1 cellular context compared by ENCODE assay signal in the genomic region with DNA sequence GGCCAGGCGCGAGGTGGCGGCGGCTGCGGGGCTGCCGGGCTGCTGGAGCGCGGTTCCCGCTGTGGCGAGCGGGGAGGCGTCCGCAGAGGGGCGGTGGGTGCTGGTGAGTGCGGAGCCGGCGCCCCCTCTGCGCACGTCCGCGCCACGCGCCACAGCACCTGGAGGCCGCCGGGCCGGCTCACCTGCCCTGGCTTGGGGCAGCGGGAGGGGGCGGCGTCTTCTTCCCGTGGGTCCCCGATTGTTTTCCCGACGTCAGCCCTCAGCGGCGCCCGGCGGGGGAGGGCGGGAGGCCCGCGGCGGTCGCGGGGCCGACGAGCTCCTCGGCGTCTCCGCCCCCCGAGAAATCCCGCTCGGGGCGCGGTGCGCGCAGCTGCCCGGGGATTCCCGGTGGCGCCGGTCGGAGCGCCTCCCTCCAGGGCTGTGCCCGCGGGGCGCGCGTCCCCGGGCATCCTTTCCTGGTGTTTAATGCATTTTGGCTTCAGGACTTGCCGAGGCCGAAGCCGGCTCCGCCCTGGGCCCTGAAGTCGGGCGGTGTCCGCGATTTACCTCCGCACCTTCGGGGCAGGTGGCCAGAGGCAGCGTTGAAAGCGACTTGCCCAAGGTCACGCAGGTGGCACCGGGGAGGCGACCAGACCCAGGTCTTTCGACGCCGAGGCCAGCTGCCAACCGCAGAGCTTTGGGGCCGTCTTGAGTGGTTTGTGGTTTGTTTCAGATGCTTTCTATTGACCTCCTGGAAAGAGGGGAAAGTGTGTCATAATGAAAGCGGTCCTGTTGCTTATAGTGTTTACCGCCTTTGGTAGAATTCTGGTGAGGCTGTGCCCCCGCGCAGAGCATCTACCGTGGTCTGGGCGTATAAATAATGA.
TF ChIP-seq lines count a peak whose summit lies in the region.

No MANE protein-coding gene starts in this region.

TF ChIP-seq in HepG2, 621 proteins besides CTCF, POLR2A, EP300 and RAD21 (continued from another document and continues in another):
- TF ChIP-seq, protein P1, sequence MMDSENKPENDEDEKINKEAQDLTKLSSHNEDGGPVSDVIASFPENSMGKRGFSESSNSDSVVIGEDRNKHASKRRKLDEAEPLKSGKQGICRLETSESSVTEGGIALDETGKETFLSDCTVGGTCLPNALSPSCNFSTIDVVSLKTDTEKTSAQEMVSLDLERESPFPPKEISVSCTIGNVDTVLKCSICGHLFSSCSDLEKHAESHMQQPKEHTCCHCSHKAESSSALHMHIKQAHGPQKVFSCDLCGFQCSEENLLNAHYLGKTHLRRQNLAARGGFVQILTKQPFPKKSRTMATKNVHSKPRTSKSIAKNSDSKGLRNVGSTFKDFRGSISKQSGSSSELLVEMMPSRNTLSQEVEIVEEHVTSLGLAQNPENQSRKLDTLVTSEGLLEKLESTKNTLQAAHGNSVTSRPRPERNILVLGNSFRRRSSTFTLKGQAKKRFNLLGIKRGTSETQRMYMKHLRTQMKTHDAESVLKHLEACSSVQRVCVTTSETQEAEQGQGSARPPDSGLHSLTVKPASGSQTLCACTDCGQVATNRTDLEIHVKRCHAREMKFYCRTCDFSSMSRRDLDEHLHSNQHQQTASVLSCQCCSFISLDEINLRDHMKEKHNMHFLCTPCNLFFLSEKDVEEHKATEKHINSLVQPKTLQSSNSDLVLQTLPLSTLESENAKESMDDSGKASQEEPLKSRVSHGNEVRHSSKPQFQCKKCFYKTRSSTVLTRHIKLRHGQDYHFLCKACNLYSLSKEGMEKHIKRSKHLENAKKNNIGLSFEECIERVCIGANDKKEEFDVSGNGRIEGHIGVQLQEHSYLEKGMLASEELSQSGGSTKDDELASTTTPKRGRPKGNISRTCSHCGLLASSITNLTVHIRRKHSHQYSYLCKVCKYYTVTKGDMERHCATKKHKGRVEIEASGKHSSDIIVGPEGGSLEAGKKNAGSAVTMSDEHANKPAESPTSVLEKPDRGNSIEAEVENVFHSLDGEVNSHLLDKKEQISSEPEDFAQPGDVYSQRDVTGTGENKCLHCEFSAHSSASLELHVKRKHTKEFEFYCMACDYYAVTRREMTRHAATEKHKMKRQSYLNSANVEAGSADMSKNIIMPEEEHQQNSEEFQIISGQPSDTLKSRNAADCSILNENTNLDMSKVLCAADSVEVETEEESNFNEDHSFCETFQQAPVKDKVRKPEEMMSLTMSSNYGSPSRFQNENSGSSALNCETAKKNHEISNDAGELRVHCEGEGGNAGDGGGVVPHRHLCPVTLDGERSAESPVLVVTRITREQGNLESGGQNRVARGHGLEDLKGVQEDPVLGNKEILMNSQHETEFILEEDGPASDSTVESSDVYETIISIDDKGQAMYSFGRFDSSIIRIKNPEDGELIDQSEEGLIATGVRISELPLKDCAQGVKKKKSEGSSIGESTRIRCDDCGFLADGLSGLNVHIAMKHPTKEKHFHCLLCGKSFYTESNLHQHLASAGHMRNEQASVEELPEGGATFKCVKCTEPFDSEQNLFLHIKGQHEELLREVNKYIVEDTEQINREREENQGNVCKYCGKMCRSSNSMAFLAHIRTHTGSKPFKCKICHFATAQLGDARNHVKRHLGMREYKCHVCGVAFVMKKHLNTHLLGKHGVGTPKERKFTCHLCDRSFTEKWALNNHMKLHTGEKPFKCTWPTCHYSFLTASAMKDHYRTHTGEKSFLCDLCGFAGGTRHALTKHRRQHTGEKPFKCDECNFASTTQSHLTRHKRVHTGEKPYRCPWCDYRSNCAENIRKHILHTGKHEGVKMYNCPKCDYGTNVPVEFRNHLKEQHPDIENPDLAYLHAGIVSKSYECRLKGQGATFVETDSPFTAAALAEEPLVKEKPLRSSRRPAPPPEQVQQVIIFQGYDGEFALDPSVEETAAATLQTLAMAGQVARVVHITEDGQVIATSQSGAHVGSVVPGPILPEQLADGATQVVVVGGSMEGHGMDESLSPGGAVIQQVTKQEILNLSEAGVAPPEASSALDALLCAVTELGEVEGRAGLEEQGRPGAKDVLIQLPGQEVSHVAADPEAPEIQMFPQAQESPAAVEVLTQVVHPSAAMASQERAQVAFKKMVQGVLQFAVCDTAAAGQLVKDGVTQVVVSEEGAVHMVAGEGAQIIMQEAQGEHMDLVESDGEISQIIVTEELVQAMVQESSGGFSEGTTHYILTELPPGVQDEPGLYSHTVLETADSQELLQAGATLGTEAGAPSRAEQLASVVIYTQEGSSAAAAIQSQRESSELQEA (CRISPR knock-in tag; IDR thresholded peaks at IDR 0.05; ENCODE audit: not compliant biosample characterization) = peak; percentile 76
- TF ChIP-seq, protein P2, sequence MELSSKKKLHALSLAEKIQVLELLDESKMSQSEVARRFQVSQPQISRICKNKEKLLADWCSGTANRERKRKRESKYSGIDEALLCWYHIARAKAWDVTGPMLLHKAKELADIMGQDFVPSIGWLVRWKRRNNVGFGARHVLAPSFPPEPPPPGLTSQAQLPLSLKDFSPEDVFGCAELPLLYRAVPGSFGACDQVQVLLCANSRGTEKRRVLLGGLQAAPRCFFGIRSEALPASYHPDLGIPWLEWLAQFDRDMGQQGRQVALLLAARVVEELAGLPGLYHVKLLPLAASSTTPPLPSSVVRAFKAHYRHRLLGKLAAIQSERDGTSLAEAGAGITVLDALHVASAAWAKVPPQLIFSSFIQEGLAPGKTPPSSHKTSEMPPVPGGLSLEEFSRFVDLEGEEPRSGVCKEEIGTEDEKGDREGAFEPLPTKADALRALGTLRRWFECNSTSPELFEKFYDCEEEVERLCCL (CRISPR knock-in tag; IDR thresholded peaks at IDR 0.05; ENCODE audit: borderline replicate concordance) = no peak
- no peak for TF ChIP-seq ZBTB7B (CRISPR knock-in tag; IDR thresholded peaks at IDR 0.05)
- no peak for TF ChIP-seq ZNF382 (CRISPR knock-in tag; IDR thresholded peaks at IDR 0.05; ENCODE audit: borderline replicate concordance)
- TF ChIP-seq ESRRA (CRISPR knock-in tag; IDR thresholded peaks at IDR 0.05; ENCODE audit: low read depth) = no peak
- no peak for TF ChIP-seq HHEX (CRISPR knock-in tag; IDR thresholded peaks at IDR 0.05)
- no peak for TF ChIP-seq ZNF850 (CRISPR knock-in tag; conservative IDR thresholded peaks at IDR 0.05)
- TF ChIP-seq SMAD3 (CRISPR knock-in tag; IDR thresholded peaks at IDR 0.05) = no peak
- TF ChIP-seq, protein P3, sequence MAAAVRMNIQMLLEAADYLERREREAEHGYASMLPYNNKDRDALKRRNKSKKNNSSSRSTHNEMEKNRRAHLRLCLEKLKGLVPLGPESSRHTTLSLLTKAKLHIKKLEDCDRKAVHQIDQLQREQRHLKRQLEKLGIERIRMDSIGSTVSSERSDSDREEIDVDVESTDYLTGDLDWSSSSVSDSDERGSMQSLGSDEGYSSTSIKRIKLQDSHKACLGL (CRISPR knock-in tag; IDR thresholded peaks at IDR 0.05) = 0 out of 2 replicates have a peak, but pooled peaks have one; percentile 4
- TF ChIP-seq EEA1 (CRISPR knock-in tag; IDR thresholded peaks at IDR 0.05; ENCODE audit: borderline replicate concordance) = no peak
- TF ChIP-seq, protein P4, sequence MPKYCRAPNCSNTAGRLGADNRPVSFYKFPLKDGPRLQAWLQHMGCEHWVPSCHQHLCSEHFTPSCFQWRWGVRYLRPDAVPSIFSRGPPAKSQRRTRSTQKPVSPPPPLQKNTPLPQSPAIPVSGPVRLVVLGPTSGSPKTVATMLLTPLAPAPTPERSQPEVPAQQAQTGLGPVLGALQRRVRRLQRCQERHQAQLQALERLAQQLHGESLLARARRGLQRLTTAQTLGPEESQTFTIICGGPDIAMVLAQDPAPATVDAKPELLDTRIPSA (CRISPR knock-in tag; IDR thresholded peaks at IDR 0.05; ENCODE audit: borderline replicate concordance) = no peak
- TF ChIP-seq CENPT (CRISPR knock-in tag; IDR thresholded peaks at IDR 0.05; ENCODE audit: low read depth) = no peak
- TF ChIP-seq ZNF672 (CRISPR knock-in tag; IDR thresholded peaks at IDR 0.05) = no peak
- TF ChIP-seq, protein P5, sequence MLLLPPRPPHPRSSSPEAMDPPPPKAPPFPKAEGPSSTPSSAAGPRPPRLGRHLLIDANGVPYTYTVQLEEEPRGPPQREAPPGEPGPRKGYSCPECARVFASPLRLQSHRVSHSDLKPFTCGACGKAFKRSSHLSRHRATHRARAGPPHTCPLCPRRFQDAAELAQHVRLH (CRISPR knock-in tag; IDR thresholded peaks at IDR 0.05; ENCODE audit: borderline replicate concordance, low read depth) = no peak
- TF ChIP-seq RFX5 (IDR thresholded peaks at IDR 0.05; ENCODE audit: low read depth, low read length) = no peak
- TF ChIP-seq POLR2AphosphoS2 (IDR thresholded peaks at IDR 0.05; ENCODE audit: low read depth, low read length) = no peak
- no peak; the same call in 1 of the 2 replicates for TF ChIP-seq RORA (CRISPR knock-in tag; IDR thresholded peaks at IDR 0.05)
- TF ChIP-seq FOXA3 (CRISPR knock-in tag; IDR thresholded peaks at IDR 0.05) = no peak
- no peak for TF ChIP-seq HOXD1 (CRISPR knock-in tag; IDR thresholded peaks at IDR 0.05)
- TF ChIP-seq REPIN1 (CRISPR knock-in tag; IDR thresholded peaks at IDR 0.05; ENCODE audit: borderline replicate concordance, low read depth) = 0 out of 2 replicates have a peak, but pooled peaks have one; percentile 32
- TF ChIP-seq NKX3-1 (CRISPR knock-in tag; IDR thresholded peaks at IDR 0.05) = no peak
- no peak for TF ChIP-seq SATB2 (CRISPR knock-in tag; IDR thresholded peaks at IDR 0.05)
- TF ChIP-seq, protein P6, sequence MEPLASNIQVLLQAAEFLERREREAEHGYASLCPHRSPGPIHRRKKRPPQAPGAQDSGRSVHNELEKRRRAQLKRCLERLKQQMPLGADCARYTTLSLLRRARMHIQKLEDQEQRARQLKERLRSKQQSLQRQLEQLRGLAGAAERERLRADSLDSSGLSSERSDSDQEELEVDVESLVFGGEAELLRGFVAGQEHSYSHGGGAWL (CRISPR knock-in tag; IDR thresholded peaks at IDR 0.05) = 0 out of 2 replicates have a peak, but pooled peaks have one; percentile 34
- no peak for TF ChIP-seq ZSCAN30 (CRISPR knock-in tag; IDR thresholded peaks at IDR 0.05)
- TF ChIP-seq IKZF1 (IDR thresholded peaks at IDR 0.05) = no peak
- TF ChIP-seq, protein P7, sequence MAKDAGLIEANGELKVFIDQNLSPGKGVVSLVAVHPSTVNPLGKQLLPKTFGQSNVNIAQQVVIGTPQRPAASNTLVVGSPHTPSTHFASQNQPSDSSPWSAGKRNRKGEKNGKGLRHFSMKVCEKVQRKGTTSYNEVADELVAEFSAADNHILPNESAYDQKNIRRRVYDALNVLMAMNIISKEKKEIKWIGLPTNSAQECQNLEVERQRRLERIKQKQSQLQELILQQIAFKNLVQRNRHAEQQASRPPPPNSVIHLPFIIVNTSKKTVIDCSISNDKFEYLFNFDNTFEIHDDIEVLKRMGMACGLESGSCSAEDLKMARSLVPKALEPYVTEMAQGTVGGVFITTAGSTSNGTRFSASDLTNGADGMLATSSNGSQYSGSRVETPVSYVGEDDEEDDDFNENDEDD (CRISPR knock-in tag; IDR thresholded peaks at IDR 0.05; ENCODE audit: borderline replicate concordance) = no peak
- no peak for TF ChIP-seq ZNF264 (CRISPR knock-in tag; IDR thresholded peaks at IDR 0.05)
- peak; percentile 9; the same call in 1 of the 2 replicates for TF ChIP-seq NR2C2 (CRISPR knock-in tag; IDR thresholded peaks at IDR 0.05; ENCODE audit: borderline replicate concordance)
- TF ChIP-seq, protein P8, sequence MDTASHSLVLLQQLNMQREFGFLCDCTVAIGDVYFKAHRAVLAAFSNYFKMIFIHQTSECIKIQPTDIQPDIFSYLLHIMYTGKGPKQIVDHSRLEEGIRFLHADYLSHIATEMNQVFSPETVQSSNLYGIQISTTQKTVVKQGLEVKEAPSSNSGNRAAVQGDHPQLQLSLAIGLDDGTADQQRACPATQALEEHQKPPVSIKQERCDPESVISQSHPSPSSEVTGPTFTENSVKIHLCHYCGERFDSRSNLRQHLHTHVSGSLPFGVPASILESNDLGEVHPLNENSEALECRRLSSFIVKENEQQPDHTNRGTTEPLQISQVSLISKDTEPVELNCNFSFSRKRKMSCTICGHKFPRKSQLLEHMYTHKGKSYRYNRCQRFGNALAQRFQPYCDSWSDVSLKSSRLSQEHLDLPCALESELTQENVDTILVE (CRISPR knock-in tag; IDR thresholded peaks at IDR 0.05) = no peak
- TF ChIP-seq SNRNP70 (IDR thresholded peaks at IDR 0.05; ENCODE audit: low read depth, low read length) = no peak
- no peak for TF ChIP-seq GABPA (IDR thresholded peaks at IDR 0.05; ENCODE audit: low read depth, low read length)
- no peak for TF ChIP-seq GABPA (CRISPR knock-in tag; IDR thresholded peaks at IDR 0.05; ENCODE audit: low read depth)
- TF ChIP-seq, protein P9, sequence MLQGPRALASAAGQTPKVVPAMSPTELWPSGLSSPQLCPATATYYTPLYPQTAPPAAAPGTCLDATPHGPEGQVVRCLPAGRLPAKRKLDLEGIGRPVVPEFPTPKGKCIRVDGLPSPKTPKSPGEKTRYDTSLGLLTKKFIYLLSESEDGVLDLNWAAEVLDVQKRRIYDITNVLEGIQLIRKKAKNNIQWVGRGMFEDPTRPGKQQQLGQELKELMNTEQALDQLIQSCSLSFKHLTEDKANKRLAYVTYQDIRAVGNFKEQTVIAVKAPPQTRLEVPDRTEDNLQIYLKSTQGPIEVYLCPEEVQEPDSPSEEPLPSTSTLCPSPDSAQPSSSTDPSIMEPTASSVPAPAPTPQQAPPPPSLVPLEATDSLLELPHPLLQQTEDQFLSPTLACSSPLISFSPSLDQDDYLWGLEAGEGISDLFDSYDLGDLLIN (CRISPR knock-in tag; IDR thresholded peaks at IDR 0.05; ENCODE audit: borderline replicate concordance) = no peak
- TF ChIP-seq, protein P10, sequence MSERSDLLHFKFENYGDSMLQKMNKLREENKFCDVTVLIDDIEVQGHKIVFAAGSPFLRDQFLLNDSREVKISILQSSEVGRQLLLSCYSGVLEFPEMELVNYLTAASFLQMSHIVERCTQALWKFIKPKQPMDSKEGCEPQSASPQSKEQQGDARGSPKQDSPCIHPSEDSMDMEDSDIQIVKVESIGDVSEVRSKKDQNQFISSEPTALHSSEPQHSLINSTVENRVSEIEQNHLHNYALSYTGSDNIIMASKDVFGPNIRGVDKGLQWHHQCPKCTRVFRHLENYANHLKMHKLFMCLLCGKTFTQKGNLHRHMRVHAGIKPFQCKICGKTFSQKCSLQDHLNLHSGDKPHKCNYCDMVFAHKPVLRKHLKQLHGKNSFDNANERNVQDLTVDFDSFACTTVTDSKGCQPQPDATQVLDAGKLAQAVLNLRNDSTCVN (CRISPR knock-in tag; IDR thresholded peaks at IDR 0.05; ENCODE audit: borderline replicate concordance) = no peak
- no peak for TF ChIP-seq HNRNPH1 (optimal IDR thresholded peaks at IDR 0.05; ENCODE audit: low read depth, low read length)
- TF ChIP-seq ZNF367 (CRISPR knock-in tag; IDR thresholded peaks at IDR 0.05; ENCODE audit: borderline replicate concordance) = no peak
- TF ChIP-seq ZNF782 (CRISPR knock-in tag; IDR thresholded peaks at IDR 0.05; ENCODE audit: borderline replicate concordance) = peak; percentile 58; the same call in 1 of the 2 replicates
